Comparison of ENCODE assay signal across 22 cellular contexts in the genomic region with DNA sequence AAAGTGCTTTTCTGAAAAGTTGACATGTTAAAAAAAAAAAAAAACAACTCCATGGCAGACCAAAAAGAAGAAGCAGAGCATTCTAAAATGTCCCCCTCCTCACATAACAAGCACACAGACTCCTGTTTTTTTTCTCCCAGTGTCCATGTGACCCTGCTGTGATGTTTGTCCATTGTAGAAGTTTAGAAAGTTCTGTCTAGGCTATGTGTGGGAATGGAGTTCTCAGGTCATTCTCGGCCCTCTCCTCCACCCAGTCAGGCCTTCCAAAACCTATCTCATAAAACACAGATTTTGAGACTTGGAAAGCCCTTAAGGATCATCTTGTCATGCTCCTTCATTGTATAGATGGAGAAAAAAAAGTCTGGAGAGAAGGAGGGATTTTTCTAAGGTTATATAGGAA. TPM values are rescaled to one million over a fixed set of nuclear protein-coding genes. Genes with fewer than 3 reads are reported as not detected.
A peak's percentile ranks its signal among the peaks of the same experiment; 100 is the strongest.
DNase-seq lines count a peak whose midpoint lies in the region; ATAC-seq and TF ChIP-seq lines count a peak whose summit lies in the region.
"Had no signal": no experiment of that assay in that cellular context is flagged by ENCODE, and none has a peak within 500 bp of the region (broad histone marks: within the 10 kb centered on the region; RNA-seq: fewer than 3 reads in every experiment).

No MANE protein-coding gene starts in this region.

- peak in 1 of 2 donors; percentile 18 for TF ChIP-seq POLR2A in thyroid gland (IDR thresholded peaks at IDR 0.05)

- peak overlapping the region; percentile 77 for H3K4me3 Mint-ChIP-seq in dendritic cell treated with granulocyte-macrophage colony-stimulating factor and Interleukin-4, amounts not matched to agents 40 ng/mL and 50 ng/mL, for 4 days
- H3K4me3 Mint-ChIP-seq: activated T-helper 17 cell treated with anti-CD3 and anti-CD28 coated beads, Interleukin-2, amount 50 U/mL, for 72 hours; endodermal cell; HFFc6; naive B cell; T-helper 2 cell treated with Interferon-gamma antibody and Interleukin-4, amounts not matched to agents 5 μg/mL and 100 μg/mL, for 36 hours had no signal

- no peak overlapping the region for H2AFZ ChIP-seq in MM.1S (ENCODE audit: low read length)

- ATAC-seq in HG02973 (IDR thresholded peaks at IDR 0.05; ENCODE audit: unreplicated experiment) = no peak
- no peak for ATAC-seq in HG03280 (IDR thresholded peaks at IDR 0.05; ENCODE audit: unreplicated experiment)
- ATAC-seq: activated CD4-positive, CD25-positive, alpha-beta regulatory T cell treated with anti-CD3 and anti-CD28 coated beads, Interleukin-2, amount 50 U/mL, for 24 hours had no signal

- no peak for TF ChIP-seq CTCF in MM.1S (IDR thresholded peaks at IDR 0.05; ENCODE audit: low read length)
- no peak for TF ChIP-seq CTCF in thyroid gland (IDR thresholded peaks at IDR 0.05)

- intact Hi-C loops in dendritic cell treated with granulocyte-macrophage colony-stimulating factor and Interleukin-4, amounts not matched to agents 40 ng/mL and 50 ng/mL, for 4 days (cut with micrococcal nuclease) = no loop called here
- intact Hi-C loops in thyroid gland (cut with DNase I) = no loop called here

- 0 out of 2 replicates have a peak, but pooled peaks cover 4% of the 10 kb centered on the region for H3K4me1 ChIP-seq in MM.1S (ENCODE audit: low read length)
- no peaks in the 10 kb centered on the region for H3K4me1 ChIP-seq in mucosa of rectum (ENCODE audit: control insufficient read depth in 2 of 2, insufficient read depth in 2 of 2, low read length in 2 of 2)
- peaks cover 0 to 9% of the 10 kb centered on the region in 2 donors for H3K4me1 ChIP-seq in thyroid gland
- H3K4me1 ChIP-seq: adrenal gland, prostate gland had no signal

- H3K27ac ChIP-seq in MM.1S (ENCODE audit: low read length) = peak overlapping the region; percentile 50; the same call in 1 of the 2 replicates
- peak overlapping the region; percentile 43 to 48 for H3K27ac ChIP-seq in mucosa of rectum (ENCODE audit: low read depth in 2 of 2, low read length in 2 of 2)
- H3K27ac ChIP-seq in thyroid gland = peak overlapping the region; percentile 9 to 81 (median 79)
- H3K27ac ChIP-seq: prostate gland had no signal

- peaks cover 17% of the 10 kb centered on the region for H3K4me1 Mint-ChIP-seq in dendritic cell treated with granulocyte-macrophage colony-stimulating factor and Interleukin-4, amounts not matched to agents 40 ng/mL and 50 ng/mL, for 4 days (ENCODE audit: low read depth)
- H3K4me1 Mint-ChIP-seq: activated T-helper 17 cell treated with anti-CD3 and anti-CD28 coated beads, Interleukin-2, amount 50 U/mL, for 72 hours; endodermal cell; naive B cell had no signal

- H3K4me3 ChIP-seq in MM.1S (ENCODE audit: low read length) = peak overlapping the region; percentile 54
- peak overlapping the region; percentile 10 to 62 for H3K4me3 ChIP-seq in mucosa of rectum (ENCODE audit: low read length in 2 of 2)
- H3K4me3 ChIP-seq in thyroid gland (replicated peaks in 1 of 3) = peak overlapping the region in 2 of 3 donors; percentile 22 to 25
- H3K4me3 ChIP-seq: prostate gland had no signal

- WGBS in thyroid gland, 2 donors = 20 to 38% methylated on average over 1 of the region's 1 CpG

- no peaks in the 10 kb centered on the region for H3K9me3 Mint-ChIP-seq in dendritic cell treated with granulocyte-macrophage colony-stimulating factor and Interleukin-4, amounts not matched to agents 40 ng/mL and 50 ng/mL, for 4 days
- H3K9me3 Mint-ChIP-seq: activated T-helper 17 cell treated with anti-CD3 and anti-CD28 coated beads, Interleukin-2, amount 50 U/mL, for 72 hours; HFFc6; T-helper 2 cell treated with Interferon-gamma antibody and Interleukin-4, amounts not matched to agents 5 μg/mL and 100 μg/mL, for 36 hours had no signal

- H3K9me3 ChIP-seq in MM.1S (replicated peaks; ENCODE audit: insufficient read depth, low read length) = no peaks in the 10 kb centered on the region
- no peaks in the 10 kb centered on the region for H3K9me3 ChIP-seq in mucosa of rectum (ENCODE audit: control insufficient read depth in 2 of 2, low read length in 2 of 2)
- H3K9me3 ChIP-seq in thyroid gland = no peaks in the 10 kb centered on the region
- H3K9me3 ChIP-seq: adrenal gland, prostate gland had no signal

- no peaks in the 10 kb centered on the region for H3K9me2 ChIP-seq in MM.1S (replicated peaks; ENCODE audit: insufficient read depth, low read length)

- peak overlapping the region; percentile 86 for H3K27ac Mint-ChIP-seq in dendritic cell treated with granulocyte-macrophage colony-stimulating factor and Interleukin-4, amounts not matched to agents 40 ng/mL and 50 ng/mL, for 4 days
- H3K27ac Mint-ChIP-seq: activated T-helper 17 cell treated with anti-CD3 and anti-CD28 coated beads, Interleukin-2, amount 50 U/mL, for 72 hours; endodermal cell; HFFc6; naive B cell; T-helper 2 cell treated with Interferon-gamma antibody and Interleukin-4, amounts not matched to agents 5 μg/mL and 100 μg/mL, for 36 hours had no signal

- H3K79me2 ChIP-seq in MM.1S (ENCODE audit: low read length) = peaks cover 53% of the 10 kb centered on the region

- peak overlapping the region; percentile 58 for H3K4me2 ChIP-seq in MM.1S (ENCODE audit: low read depth, low read length)

- H3K9ac ChIP-seq in MM.1S (ENCODE audit: low read length) (peak overlapping the region; percentile 48; the same call in 1 of the 2 replicates), mucosa of rectum (ENCODE audit: low read depth in 1 of 2, low read length in 2 of 2) (no peak overlapping the region)

- DNase-seq in MM.1S (no peak), thyroid gland (no peak), AG08395 (ENCODE audit: low spot score) (no peak), C1 segment of cervical spinal cord (lab: John Stamatoyannopoulos, UW) (no peak)
- DNase-seq: adrenal gland; central memory CD4-positive, alpha-beta T cell; endodermal cell; GDM1; HFFc6; naive B cell; SHP77 treated with DMSO at 0.1 percent for 48 hours had no signal

- H4K20me1 ChIP-seq in MM.1S (ENCODE audit: insufficient read depth, low read length) = no peaks in the 10 kb centered on the region

- H3F3A ChIP-seq in MM.1S (ENCODE audit: insufficient read depth, low read length) = 0 out of 2 replicates have a peak, but pooled peaks cover 8% of the 10 kb centered on the region

- H3K27me3 ChIP-seq in MM.1S (replicated peaks; ENCODE audit: insufficient read depth, low read length) = no peaks in the 10 kb centered on the region
- no peaks in the 10 kb centered on the region for H3K27me3 ChIP-seq in mucosa of rectum (ENCODE audit: control insufficient read depth in 2 of 2, insufficient read depth in 2 of 2, low read length in 2 of 2)
- H3K27me3 ChIP-seq in thyroid gland = no peaks in the 10 kb centered on the region
- H3K27me3 ChIP-seq: adrenal gland had no signal

- H3K27me3 Mint-ChIP-seq in dendritic cell treated with granulocyte-macrophage colony-stimulating factor and Interleukin-4, amounts not matched to agents 40 ng/mL and 50 ng/mL, for 4 days = no peaks in the 10 kb centered on the region

- peaks cover 26% of the 10 kb centered on the region for H3K36me3 Mint-ChIP-seq in dendritic cell treated with granulocyte-macrophage colony-stimulating factor and Interleukin-4, amounts not matched to agents 40 ng/mL and 50 ng/mL, for 4 days (ENCODE audit: low read depth)
- H3K36me3 Mint-ChIP-seq: naive B cell had no signal

- no peaks in the 10 kb centered on the region for H3K36me3 ChIP-seq in MM.1S (replicated peaks; ENCODE audit: insufficient read depth, low read length)
- H3K36me3 ChIP-seq in mucosa of rectum (ENCODE audit: control insufficient read depth in 2 of 2, insufficient read depth in 2 of 2, low read length in 2 of 2) = no peaks in the 10 kb centered on the region
- no peaks in the 10 kb centered on the region for H3K36me3 ChIP-seq in thyroid gland
- H3K36me3 ChIP-seq: adrenal gland, prostate gland had no signal

RNA-seq across cellular contexts. Expression of a gene that starts 0.7 kb away (rescaled TPM):
- 10 to 100 TPM; 55.8 to 78.3 (median 71.8) TPM for total RNA-seq in thyroid gland

RNA-seq across cellular contexts. Expression of a gene that starts 48.2 kb away (rescaled TPM):
- not detected for total RNA-seq in thyroid gland
- total RNA-seq: activated CD8-positive, alpha-beta memory T cell treated with anti-CD3 and anti-CD28 coated beads for 36 hours; activated T-helper 17 cell treated with anti-CD3 and anti-CD28 coated beads, Interleukin-2, amount 50 U/mL, for 72 hours; endodermal cell; HFFc6; left colon; NCI-H460 had no signal
